In the genomic region with DNA sequence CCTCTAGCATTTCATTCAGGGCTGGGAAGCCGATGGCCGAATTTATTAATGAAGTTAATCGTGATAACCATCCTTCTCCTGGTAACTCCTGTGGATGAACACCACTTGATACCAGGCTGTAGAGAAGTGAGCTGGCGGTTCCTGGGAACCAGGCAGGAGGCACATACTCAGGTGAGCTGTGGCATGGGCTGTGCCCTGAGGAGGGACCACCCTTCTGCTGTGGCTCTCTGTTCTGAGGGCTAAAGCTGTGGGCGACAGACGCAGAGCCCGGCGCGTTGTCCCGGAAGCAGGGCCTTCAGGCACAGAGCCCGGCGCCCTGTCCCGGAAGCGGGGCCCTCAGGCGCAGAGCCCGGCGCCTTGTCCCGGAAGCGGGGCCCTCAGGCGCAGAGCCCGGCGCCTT, we compare ENCODE assay signal across 18 cellular contexts.
"Had no signal": no experiment of that assay in that cellular context is flagged by ENCODE, and none has a peak within 500 bp of the region (broad histone marks: within the 10 kb centered on the region; RNA-seq: fewer than 3 reads in every experiment).

No MANE protein-coding gene starts in this region.

- DNase-seq: KBM-7, MV-4-11, NCI-H1048, NCI-H1105, NCI-H1417, NCI-H1436 treated with DMSO at 0.1 percent for 48 hours, NCI-H1694, NCI-H1930, NCI-H2081, NCI-H2107, NCI-H2227 treated with DMSO at 0.1 percent for 48 hours, NCI-H526 treated with DMSO at 0.1 percent for 48 hours, NCI-H774, Right ventricle myocardium superior, RPMI8226, SIG-M5 had no signal

- H3K4me3 ChIP-seq: SJSA1, SK-N-MC had no signal

- H3K4me1 ChIP-seq: SJSA1 had no signal

- H3K27ac ChIP-seq: SJSA1, SK-N-MC had no signal

- H3K27me3 ChIP-seq: SJSA1 had no signal

- H3K36me3 ChIP-seq: SJSA1 had no signal
